Comparison of ENCODE assay signal across 2 cellular contexts in genomic region chr4:16833722-16834121, GRCh38.
A peak's percentile ranks its signal among the peaks of the same experiment; 100 is the strongest.
TF ChIP-seq lines count a peak whose summit lies in the region.

No MANE protein-coding gene starts in this region.

TF ChIP-seq in WTC11, 78 proteins besides CTCF, POLR2A, EP300 and RAD21 (continued from another document):
- TF ChIP-seq ARID4B (CRISPR knock-in tag; IDR thresholded peaks at IDR 0.05; ENCODE audit: borderline replicate concordance) (no peak), EMX1 (CRISPR knock-in tag; IDR thresholded peaks at IDR 0.05) (no peak), FOXJ3 (CRISPR knock-in tag; IDR thresholded peaks at IDR 0.05; ENCODE audit: borderline replicate concordance) (no peak), ATF6 (CRISPR knock-in tag; IDR thresholded peaks at IDR 0.05) (no peak), ZBTB21 (CRISPR knock-in tag; IDR thresholded peaks at IDR 0.05; ENCODE audit: borderline replicate concordance) (no peak), OVOL2 (CRISPR knock-in tag; IDR thresholded peaks at IDR 0.05; ENCODE audit: borderline replicate concordance) (no peak), ZNF425 (CRISPR knock-in tag; conservative IDR thresholded peaks at IDR 0.05) (no peak), ZNF396 (CRISPR knock-in tag; IDR thresholded peaks at IDR 0.05; ENCODE audit: borderline replicate concordance) (no peak), GTF2I (CRISPR knock-in tag; conservative IDR thresholded peaks at IDR 0.05) (no peak)

TF ChIP-seq in HepG2, 621 proteins besides CTCF, POLR2A, EP300 and RAD21 (continued from another document):
- TF ChIP-seq SP1 (IDR thresholded peaks at IDR 0.05) (no peak), SP1 (CRISPR knock-in tag; IDR thresholded peaks at IDR 0.05) (no peak), ZNF34 (CRISPR knock-in tag; IDR thresholded peaks at IDR 0.05; ENCODE audit: borderline replicate concordance) (no peak), ZHX2 (IDR thresholded peaks at IDR 0.05; ENCODE audit: low read depth) (no peak), ZHX2 (CRISPR knock-in tag; IDR thresholded peaks at IDR 0.05; ENCODE audit: borderline replicate concordance) (no peak), CEBPB (IDR thresholded peaks at IDR 0.05; ENCODE audit: borderline replicate concordance, low read depth, low read length) (peak; percentile 57), ISX (CRISPR knock-in tag; conservative IDR thresholded peaks at IDR 0.05) (no peak), KDM4B (CRISPR knock-in tag; IDR thresholded peaks at IDR 0.05) (no peak), DMAP1 (CRISPR knock-in tag; IDR thresholded peaks at IDR 0.05) (no peak), PAXIP1 (CRISPR knock-in tag; conservative IDR thresholded peaks at IDR 0.05) (no peak), ZNF619 (CRISPR knock-in tag; IDR thresholded peaks at IDR 0.05) (no peak), PBX2 (CRISPR knock-in tag; IDR thresholded peaks at IDR 0.05) (no peak), ZBTB1 (CRISPR knock-in tag; IDR thresholded peaks at IDR 0.05; ENCODE audit: borderline replicate concordance) (no peak), CREB3 (CRISPR knock-in tag; IDR thresholded peaks at IDR 0.05) (no peak), ZNF577 (CRISPR knock-in tag; IDR thresholded peaks at IDR 0.05; ENCODE audit: borderline replicate concordance, low read depth) (no peak), ARNTL (CRISPR knock-in tag; IDR thresholded peaks at IDR 0.05) (no peak), PPARG (CRISPR knock-in tag; conservative IDR thresholded peaks at IDR 0.05) (no peak), SOX6 (IDR thresholded peaks at IDR 0.05) (no peak), SOX6 (CRISPR knock-in tag; IDR thresholded peaks at IDR 0.05) (0 out of 2 replicates have a peak, but pooled peaks have one; percentile 13), NFKBIZ (CRISPR knock-in tag; IDR thresholded peaks at IDR 0.05) (no peak), GPBP1L1 (CRISPR knock-in tag; IDR thresholded peaks at IDR 0.05) (no peak), TERF1 (CRISPR knock-in tag; IDR thresholded peaks at IDR 0.05) (no peak), ZNF3 (CRISPR knock-in tag; IDR thresholded peaks at IDR 0.05) (peak; percentile 59; the same call in 1 of the 2 replicates), NCOR1 (IDR thresholded peaks at IDR 0.05; ENCODE audit: borderline replicate concordance, low read length) (0 out of 2 replicates have a peak, but pooled peaks have one; percentile 18), HNF4G (IDR thresholded peaks at IDR 0.05; ENCODE audit: borderline replicate concordance, low read depth, low read length) (peak; percentile 27; the same call in 1 of the 2 replicates), HNF4G (CRISPR knock-in tag; IDR thresholded peaks at IDR 0.05; ENCODE audit: borderline replicate concordance, low read depth) (no peak)
